Comparison of ENCODE assay signal across 24 cellular contexts in the genomic region with DNA sequence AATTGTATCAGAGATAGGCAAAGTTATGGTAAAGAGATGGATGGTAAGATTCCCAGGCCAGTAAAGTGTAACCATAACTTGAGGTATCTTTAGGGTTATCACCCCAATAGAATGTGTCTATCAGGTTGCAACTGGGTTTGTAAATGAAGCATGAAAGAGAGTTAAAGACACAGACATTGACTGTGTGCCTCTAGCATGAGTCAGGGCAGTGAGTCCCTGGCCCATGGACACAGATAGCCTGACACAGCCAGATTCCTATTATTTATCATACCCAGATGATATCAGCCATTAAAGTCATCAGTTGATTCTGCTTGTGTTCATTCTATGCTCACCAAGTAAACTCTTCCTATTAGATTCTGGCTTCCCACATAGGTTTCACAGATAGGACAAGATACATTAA. TPM values are rescaled to one million over a fixed set of nuclear protein-coding genes. Genes with fewer than 3 reads are reported as not detected.
DNase-seq lines count a peak whose midpoint lies in the region; ATAC-seq and TF ChIP-seq lines count a peak whose summit lies in the region.
"Had no signal": no experiment of that assay in that cellular context is flagged by ENCODE, and none has a peak within 500 bp of the region (broad histone marks: within the 10 kb centered on the region; RNA-seq: fewer than 3 reads in every experiment).

No MANE protein-coding gene starts in this region.

- no peak overlapping the region for H3K4me3 ChIP-seq in duodenal mucosa (ENCODE audit: low read depth in 1 of 2, low read length in 2 of 2)
- no peak overlapping the region for H3K4me3 ChIP-seq in transverse colon
- H3K4me3 ChIP-seq: GM23338, HAP-1, SJSA1 had no signal

- no peaks in the 10 kb centered on the region for H3K36me3 ChIP-seq in duodenal mucosa (ENCODE audit: control insufficient read depth in 1 of 2, insufficient read depth in 2 of 2, low read length in 2 of 2)
- no peaks in the 10 kb centered on the region for H3K36me3 ChIP-seq in transverse colon
- H3K36me3 ChIP-seq: HAP-1, SJSA1 had no signal

- no peak for TF ChIP-seq EP300 in transverse colon (IDR thresholded peaks at IDR 0.05; ENCODE audit: low read depth)

- CTCF ChIA-PET in CD4-positive, alpha-beta T cell (lab: Charles Lee), result no interaction called here

- DNase-seq in HFFc6 (peak; percentile 21), kidney tubule cell (ENCODE audit: low spot score) (peak; percentile 69), transverse colon (no peak), Ammon's horn (ENCODE audit: low spot score) (no peak)
- DNase-seq in CD4-positive, alpha-beta T cell, result no peak
- DNase-seq: ACHN; AML-193; NCI-H1105 treated with DMSO at 0.1 percent for 48 hours; NCI-H1694; NCI-H2081; NCI-H2171; NCI-H345; NCI-H524; NCI-H774; NK-92 treated with Interleukin-12 subunit alpha and Interleukin-12 subunit beta, amount 100 ng/mL, for 24 hours had no signal

- TF ChIP-seq POLR2A in transverse colon (IDR thresholded peaks at IDR 0.05), result no peak

- POLR2A ChIA-PET in CD4-positive, alpha-beta T cell (lab: Charles Lee), result no interaction called here

- H3K4me1 ChIP-seq in duodenal mucosa (ENCODE audit: control insufficient read depth in 1 of 2, insufficient read depth in 2 of 2, low read length in 2 of 2) (peaks cover 19 to 34% of the 10 kb centered on the region in 2 donors), transverse colon (peaks cover 0 to 24% (median 15%) of the 10 kb centered on the region in 4 donors)
- H3K4me1 ChIP-seq: HAP-1, SJSA1 had no signal

- no peaks in the 10 kb centered on the region for H3K9me3 Mint-ChIP-seq in HFFc6
- no peaks in the 10 kb centered on the region for H3K9me3 Mint-ChIP-seq in CD4-positive, alpha-beta T cell
- H3K9me3 Mint-ChIP-seq: GM23338 had no signal

- no peak overlapping the region for H3K4me3 Mint-ChIP-seq in HFFc6
- no peak overlapping the region for H3K4me3 Mint-ChIP-seq in CD4-positive, alpha-beta T cell
- H3K4me3 Mint-ChIP-seq: GM23338 had no signal

- H3K9me3 ChIP-seq in duodenal mucosa (ENCODE audit: control insufficient read depth in 1 of 2, low read length in 2 of 2) (no peaks in the 10 kb centered on the region), transverse colon (no peaks in the 10 kb centered on the region)
- no peaks in the 10 kb centered on the region for H3K9me3 ChIP-seq in CD4-positive, alpha-beta T cell (ENCODE audit: control insufficient read depth, low read length)
- H3K9me3 ChIP-seq: HAP-1, SJSA1 had no signal

- H3K27me3 ChIP-seq in duodenal mucosa (ENCODE audit: control insufficient read depth in 1 of 2, insufficient read depth in 2 of 2, low read length in 2 of 2) (no peaks in the 10 kb centered on the region), transverse colon (no peaks in the 10 kb centered on the region)
- no peaks in the 10 kb centered on the region for H3K27me3 ChIP-seq in CD4-positive, alpha-beta T cell (ENCODE audit: control insufficient read depth, insufficient read depth, low read length)
- H3K27me3 ChIP-seq: SJSA1 had no signal

- H3K36me3 Mint-ChIP-seq in HFFc6 (ENCODE audit: low read depth), result no peaks in the 10 kb centered on the region
- no peaks in the 10 kb centered on the region for H3K36me3 Mint-ChIP-seq in CD4-positive, alpha-beta T cell (ENCODE audit: low read depth)

- no peak overlapping the region for H3K9ac ChIP-seq in duodenal mucosa (ENCODE audit: low read depth in 1 of 2, low read length in 2 of 2)
- H3K9ac ChIP-seq: KMS-11 had no signal

- in situ Hi-C loops in transverse colon (cut with MboI; ENCODE audit: low pct_ligation_motif_present in 1 of 4, low pct_unique_long_range_greater_than_20kb in 1 of 4, low sequenced_read_pairs in 3 of 4), result no loop called here

- peaks cover 9% of the 10 kb centered on the region; the same call in 1 of the 2 replicates for H3K4me1 Mint-ChIP-seq in HFFc6 (ENCODE audit: low read depth)
- no peaks in the 10 kb centered on the region for H3K4me1 Mint-ChIP-seq in CD4-positive, alpha-beta T cell (ENCODE audit: low read depth)
- H3K4me1 Mint-ChIP-seq: GM23338 had no signal

- H3K27ac Mint-ChIP-seq in HFFc6, result no peak overlapping the region
- H3K27ac Mint-ChIP-seq in CD4-positive, alpha-beta T cell, result no peak overlapping the region
- H3K27ac Mint-ChIP-seq: GM23338 had no signal

- peaks cover 14% of the 10 kb centered on the region for H3K27me3 Mint-ChIP-seq in HFFc6 (ENCODE audit: insufficient read depth)
- H3K27me3 Mint-ChIP-seq in CD4-positive, alpha-beta T cell, result no peaks in the 10 kb centered on the region

- intact Hi-C loops in transverse colon (cut with DNase I; ENCODE audit: low total_unique reads), result no loop called here
- intact Hi-C loops in CD4-positive, alpha-beta T cell (cut with DNase I, micrococcal nuclease), result no loop called here

- H3K27ac ChIP-seq in duodenal mucosa (ENCODE audit: low read depth, low read length) (peak overlapping the region; percentile 17), transverse colon (peak overlapping the region; percentile 15 to 71 (median 51))
- H3K27ac ChIP-seq in CD4-positive, alpha-beta T cell (ENCODE audit: low read depth, low read length), result no peak overlapping the region
- H3K27ac ChIP-seq: C4-2B, KMS-11, SJSA1 had no signal

- TF ChIP-seq CTCF in HFFc6 (IDR thresholded peaks at IDR 0.05), result no peak
- TF ChIP-seq CTCF in transverse colon (IDR thresholded peaks at IDR 0.05), result no peak
- TF ChIP-seq CTCF in CD4-positive, alpha-beta T cell (IDR thresholded peaks at IDR 0.05), result no peak

- ATAC-seq in GM19452 (IDR thresholded peaks at IDR 0.05; ENCODE audit: unreplicated experiment), result no peak
- no peak for ATAC-seq in CD4-positive, alpha-beta T cell (ENCODE audit: poor library complexity)
- no peak for ATAC-seq in GM21825 (IDR thresholded peaks at IDR 0.05; ENCODE audit: unreplicated experiment)
- ATAC-seq: GM23338, Panc1 had no signal

RNA-seq across cellular contexts. Expression of a gene that starts 33.5 kb away (rescaled TPM):
- total RNA-seq in HFFc6 (2021; fragmentation: NEBNext Ultra II Directional; extraction: Animal tissue kit (Norgen Biotek cat#: 25700)), result 10 to 100 TPM; 35.9 to 41.5 (median 40.8) TPM
- total RNA-seq in transverse colon, result 10 to 100 TPM; 44.9 to 70.7 (median 52.5) TPM
- 1 to 10 TPM; 3.3 to 4.7 TPM for total RNA-seq in CD4-positive, alpha-beta T cell

Comparison
In these comparisons a context has a peak if more than half of its experiments do, and no peak if none do; other contexts are left out.
1. DNase-seq: peak in HFFc6 (single experiment) and kidney tubule cell (single experiment); none in transverse colon (single experiment), CD4-positive, alpha-beta T cell (0 of 10) and Ammon's horn (single experiment).
2. RNA of a gene that starts 33.5 kb away (total RNA-seq): 44.9 to 70.7 TPM in transverse colon and 35.9 to 41.5 TPM in HFFc6; 3.3 to 4.7 TPM in CD4-positive, alpha-beta T cell; every median in the first group is over 4 times any median in the second.